In genomic region chr14:73715707-73716106, GRCh38 we compare ENCODE assay signal across 2 cellular contexts.
TF ChIP-seq lines count a peak whose summit lies in the region.

No MANE protein-coding gene starts in this region.

TF ChIP-seq in GM23338, 12 proteins besides CTCF, POLR2A, EP300 and RAD21:
- TF ChIP-seq POLR2AphosphoS5 (IDR thresholded peaks at IDR 0.05; ENCODE audit: low read depth) (no peak), NANOG (IDR thresholded peaks at IDR 0.05; ENCODE audit: borderline replicate concordance) (no peak), REST (IDR thresholded peaks at IDR 0.05; ENCODE audit: unreplicated experiment) (no peak), STAT1 (IDR thresholded peaks at IDR 0.05; ENCODE audit: unreplicated experiment) (no peak), EZH2 (IDR thresholded peaks at IDR 0.05; ENCODE audit: low read depth, unreplicated experiment) (no peak), ZNF114 (CRISPR knock-in tag; IDR thresholded peaks at IDR 0.05) (no peak), EZH2phosphoT487 (IDR thresholded peaks at IDR 0.05; ENCODE audit: unreplicated experiment) (no peak), CREB1 (CRISPR knock-in tag; IDR thresholded peaks at IDR 0.05; ENCODE audit: low read depth) (no peak), ZNF462 (CRISPR knock-in tag; IDR thresholded peaks at IDR 0.05) (no peak), JUNB (IDR thresholded peaks at IDR 0.05; ENCODE audit: unreplicated experiment) (no peak)
- TF ChIP-seq, protein P1, sequence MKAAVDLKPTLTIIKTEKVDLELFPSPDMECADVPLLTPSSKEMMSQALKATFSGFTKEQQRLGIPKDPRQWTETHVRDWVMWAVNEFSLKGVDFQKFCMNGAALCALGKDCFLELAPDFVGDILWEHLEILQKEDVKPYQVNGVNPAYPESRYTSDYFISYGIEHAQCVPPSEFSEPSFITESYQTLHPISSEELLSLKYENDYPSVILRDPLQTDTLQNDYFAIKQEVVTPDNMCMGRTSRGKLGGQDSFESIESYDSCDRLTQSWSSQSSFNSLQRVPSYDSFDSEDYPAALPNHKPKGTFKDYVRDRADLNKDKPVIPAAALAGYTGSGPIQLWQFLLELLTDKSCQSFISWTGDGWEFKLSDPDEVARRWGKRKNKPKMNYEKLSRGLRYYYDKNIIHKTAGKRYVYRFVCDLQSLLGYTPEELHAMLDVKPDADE (IDR thresholded peaks at IDR 0.05): no peak

TF ChIP-seq in GM12878, 131 proteins besides CTCF, POLR2A, EP300 and RAD21:
- TF ChIP-seq BMI1 (IDR thresholded peaks at IDR 0.05; ENCODE audit: borderline replicate concordance) (no peak), POLR2AphosphoS5 (IDR thresholded peaks at IDR 0.05; ENCODE audit: low read length) (peak; percentile 55; the same call in 1 of the 2 replicates)
